ENCODE assay signal across 26 cellular contexts in the genomic region with DNA sequence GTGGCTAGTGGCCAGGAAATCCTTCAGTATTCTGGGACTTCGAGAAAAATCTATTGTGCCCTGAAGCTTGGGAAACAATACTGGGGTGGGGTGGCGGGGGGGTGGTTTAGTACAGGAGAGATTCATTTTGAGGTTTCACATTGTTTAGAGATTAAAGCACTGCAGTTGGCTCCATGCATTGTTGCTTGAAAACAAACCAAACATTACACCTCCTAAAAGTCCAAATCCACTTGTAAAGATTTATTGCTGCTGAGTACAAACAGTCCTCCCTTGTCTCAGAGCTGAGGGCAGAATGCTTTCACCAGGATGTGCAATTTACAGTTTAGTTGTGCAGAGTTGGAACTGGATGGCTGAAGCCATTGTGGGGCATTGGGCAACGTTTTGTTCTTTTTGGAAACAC. TPM values are rescaled to one million over a fixed set of nuclear protein-coding genes. Genes with fewer than 3 reads are reported as not detected.
A peak's percentile ranks its signal among the peaks of the same experiment; 100 is the strongest.
DNase-seq lines count a peak whose midpoint lies in the region; ATAC-seq and TF ChIP-seq lines count a peak whose summit lies in the region.
"Had no signal": no experiment of that assay in that cellular context is flagged by ENCODE, and none has a peak within 500 bp of the region (broad histone marks: within the 10 kb centered on the region; RNA-seq: fewer than 3 reads in every experiment).

No MANE protein-coding gene starts in this region.

- H3K36me3 ChIP-seq in heart left ventricle (peaks cover 0 to 4% (median under 1%) of the 10 kb centered on the region in 9 donors), ovary (no peaks in the 10 kb centered on the region)
- H3K36me3 ChIP-seq: BLaER1 treated with 17β-estradiol and CSF1 and Interleukin-3, amounts not matched to agents 10 nM and 100 nM; SJCRH30 had no signal

- ATAC-seq in heart left ventricle = peak; percentile 50 to 70 (median 56)
- no peak for ATAC-seq in GM18873 (IDR thresholded peaks at IDR 0.05; ENCODE audit: low FRiP score, unreplicated experiment)
- ATAC-seq in HG03342 (IDR thresholded peaks at IDR 0.05; ENCODE audit: unreplicated experiment) = no peak
- ATAC-seq: GM12878; psoas muscle; stimulated activated effector memory CD8-positive, alpha-beta T cell treated with anti-CD3 and anti-CD28 coated beads, Interleukin-12 subunit alpha, Interleukin-12 subunit beta, amount 100 ng/mL, for 72 hours had no signal

- 35 to 58% (median 47%) methylated on average over 3 of the region's 3 CpGs for WGBS in heart left ventricle, 4 donors
- WGBS in ovary, 3 donors = 24 to 32% (median 29%) methylated on average over 3 of the region's 3 CpGs

- TF ChIP-seq EP300 in ovary (IDR thresholded peaks at IDR 0.05) = no peak

- TF ChIP-seq CTCF in heart left ventricle (IDR thresholded peaks at IDR 0.05) = no peak
- no peak for TF ChIP-seq CTCF in ovary (IDR thresholded peaks at IDR 0.05)

- H3K27ac ChIP-seq in heart left ventricle (peak overlapping the region; percentile 22 to 72 (median 48)), ovary (no peak overlapping the region)
- H3K27ac ChIP-seq: BLaER1 treated with 17β-estradiol and CSF1 and Interleukin-3, amounts not matched to agents 10 nM and 100 nM; psoas muscle; SJCRH30; tibial artery had no signal

- intact Hi-C loops in heart left ventricle (cut with DNase I) (no loop called here), ovary (cut with DNase I) (no loop called here)

- H3K9me3 ChIP-seq in heart left ventricle (no peaks in the 10 kb centered on the region), ovary (no peaks in the 10 kb centered on the region)
- H3K9me3 ChIP-seq: BLaER1 treated with 17β-estradiol and CSF1 and Interleukin-3, amounts not matched to agents 10 nM and 100 nM; psoas muscle; tibial artery had no signal

- peak; percentile 6 to 23 for DNase-seq in NCI-H2081 (lab: John Stamatoyannopoulos, UW)
- DNase-seq in NCI-H2081 treated with DMSO at 0.1 percent for 48 hours (lab: John Stamatoyannopoulos, UW) = no peak
- peak; percentile 21 for DNase-seq in NCI-H748 treated with DMSO at 0.1 percent for 48 hours (lab: John Stamatoyannopoulos, UW)
- peak in 1 of 5 donors; percentile 39 for DNase-seq in heart left ventricle
- peak; percentile 28 for DNase-seq in skeletal muscle cell (ENCODE audit: low read depth)
- DNase-seq in ovary = no peak
- DNase-seq: 8988T; activated CD4-positive, CD25-positive, alpha-beta regulatory T cell; activated naive CD8-positive, alpha-beta T cell treated with anti-CD3 and anti-CD28 coated beads, Interleukin-2, amount 10 ng/mL, durations not matched to agents 7 days and 5 days; GDM1; head of caudate nucleus; NCI-H1436; OCI-M1; psoas muscle; SJCRH30; T-helper 2 cell; tibial artery had no signal

- H3K27me3 ChIP-seq in heart left ventricle = no peaks in the 10 kb centered on the region
- no peaks in the 10 kb centered on the region for H3K27me3 ChIP-seq in ovary
- H3K27me3 ChIP-seq: tibial artery had no signal

- H3K4me1 ChIP-seq in heart left ventricle = peaks cover 3 to 65% (median 26%) of the 10 kb centered on the region in 12 donors
- no peaks in the 10 kb centered on the region for H3K4me1 ChIP-seq in ovary (ENCODE audit: insufficient read depth)
- H3K4me1 ChIP-seq: psoas muscle had no signal

- no peak overlapping the region for H3K4me3 ChIP-seq in heart left ventricle
- no peak overlapping the region for H3K4me3 ChIP-seq in skeletal muscle cell (ENCODE audit: low read depth, low read length)
- H3K4me3 ChIP-seq in ovary = no peak overlapping the region
- H3K4me3 ChIP-seq: BLaER1 treated with 17β-estradiol and CSF1 and Interleukin-3, amounts not matched to agents 10 nM and 100 nM; GM12878; psoas muscle; SJCRH30; tibial artery had no signal

- TF ChIP-seq POLR2A in heart left ventricle (IDR thresholded peaks at IDR 0.05) = no peak
- TF ChIP-seq POLR2A in ovary (IDR thresholded peaks at IDR 0.05) = no peak

RNA-seq across cellular contexts. Expression of a gene that starts 49.4 kb away (rescaled TPM):
- total RNA-seq in heart left ventricle = 10 to 100 TPM in 4 of 9 donors, 1 to 10 TPM in 5; 1.9 to 47.7 (median 8.0) TPM
- polyA plus RNA-seq in heart left ventricle = 10 to 100 TPM in 1 of 2 donors, 1 to 10 TPM in 1; 1.8 to 23.9 TPM
- 1 to 10 TPM in 6 of 7 donors, under 1 TPM in 1; 0.38 to 3.2 (median 2.2) TPM for total RNA-seq in ovary
- 10 to 100 TPM in 1 of 2 donors, 1 to 10 TPM in 1; 3.7 to 33.1 TPM for polyA plus RNA-seq in ovary
- total RNA-seq: activated CD8-positive, alpha-beta memory T cell treated with anti-CD3 and anti-CD28 coated beads for 36 hours; activated naive CD8-positive, alpha-beta T cell treated with anti-CD3 and anti-CD28 coated beads, Interleukin-2, amount 10 ng/mL, durations not matched to agents 7 days and 5 days; HT-29; LHCN-M2; NCI-H460; SJCRH30 had no signal

Comparison
In these comparisons a context has a peak if more than half of its experiments do, and no peak if none do; other contexts are left out.
1. DNase-seq: peak in NCI-H2081 (2 of 2), NCI-H748 treated with DMSO at 0.1 percent for 48 hours (single experiment) and skeletal muscle cell (single experiment); none in NCI-H2081 treated with DMSO at 0.1 percent for 48 hours (single experiment) and ovary (0 of 5).
2. ATAC-seq: peak in heart left ventricle (4 of 4); none in GM18873 (single experiment) and HG03342 (single experiment).
3. H3K27ac ChIP-seq: peak in heart left ventricle (12 of 12); none in ovary (0 of 2).